8 cellular contexts compared by ENCODE assay signal in genomic region chr1:20717452-20718342, GRCh38. TPM values are rescaled to one million over a fixed set of nuclear protein-coding genes. Genes with fewer than 3 reads are reported as not detected.
DNase-seq lines count a peak whose midpoint lies in the region; ATAC-seq and TF ChIP-seq lines count a peak whose summit lies in the region.

KIF17 (minus strand) TSS chr1:20718007; CDS start chr1:20717706, 301 bp downstream.

- ATAC-seq in RWPE2 (ENCODE audit: low read depth): peak; percentile 70
- peak; percentile 90 for ATAC-seq in omental fat pad (ENCODE audit: low FRiP score)

- intact Hi-C loops in activated naive CD4-positive, alpha-beta T cell treated with anti-CD3 and anti-CD28 coated beads for 36 hours (cut with micrococcal nuclease): no loop called here

- H3K27me3 Mint-ChIP-seq in activated naive CD4-positive, alpha-beta T cell treated with anti-CD3 and anti-CD28 coated beads for 36 hours (ENCODE audit: low read depth): peaks cover 32% of the 10 kb centered on the region

- no peak for TF ChIP-seq CTCF in RWPE2 (IDR thresholded peaks at IDR 0.05; ENCODE audit: poor library complexity, severe bottlenecking)
- TF ChIP-seq CTCF in omental fat pad (IDR thresholded peaks at IDR 0.05): no peak

- no peaks in the 10 kb centered on the region for H3K36me3 Mint-ChIP-seq in activated naive CD4-positive, alpha-beta T cell treated with anti-CD3 and anti-CD28 coated beads for 36 hours (ENCODE audit: low read depth)

- H3K9me3 Mint-ChIP-seq in activated naive CD4-positive, alpha-beta T cell treated with anti-CD3 and anti-CD28 coated beads for 36 hours: no peaks in the 10 kb centered on the region

- H3K36me3 ChIP-seq in H7 (replicated peaks; ENCODE audit: control insufficient read depth, insufficient read depth, low read length): peaks cover 2% of the 10 kb centered on the region; the same call in 1 of the 2 replicates
- no peaks in the 10 kb centered on the region for H3K36me3 ChIP-seq in RWPE2 (ENCODE audit: low read depth)
- H3K36me3 ChIP-seq in urinary bladder (ENCODE audit: insufficient read depth): no peaks in the 10 kb centered on the region

- CTCF ChIA-PET in activated naive CD4-positive, alpha-beta T cell treated with anti-CD3 and anti-CD28 coated beads for 36 hours (lab: Charles Lee): interaction anchor here (0.8 kb wide), 1 partner anchor 477 kb away, joined by 3 read pairs; no protein-coding TSS in a partner anchor

- H3K4me3 ChIP-seq in H7 (ENCODE audit: insufficient read depth, low read depth, low read length): peak within 1 kb of the TSS; percentile 61
- peak within 1 kb of the TSS; percentile 33 for H3K4me3 ChIP-seq in RWPE2 (ENCODE audit: severe bottlenecking)
- H3K4me3 ChIP-seq in urinary bladder (ENCODE audit: low read depth, low read length): peak within 1 kb of the TSS; percentile 50

- H3K27ac ChIP-seq in RWPE2 (ENCODE audit: poor library complexity, severe bottlenecking) (no peak within 1 kb of the TSS), urinary bladder (ENCODE audit: low read depth) (no peak within 1 kb of the TSS)

- no peak within 1 kb of the TSS for H3K27ac Mint-ChIP-seq in activated naive CD4-positive, alpha-beta T cell treated with anti-CD3 and anti-CD28 coated beads for 36 hours

- H3K4me3 Mint-ChIP-seq in activated naive CD4-positive, alpha-beta T cell treated with anti-CD3 and anti-CD28 coated beads for 36 hours: peak within 1 kb of the TSS; percentile 54

- H3K4me1 ChIP-seq in RWPE2 (ENCODE audit: insufficient read depth, poor library complexity, severe bottlenecking): no peaks in the 10 kb centered on the region
- peaks cover 3% of the 10 kb centered on the region for H3K4me1 ChIP-seq in urinary bladder (ENCODE audit: insufficient read depth)

- peaks cover 6% of the 10 kb centered on the region for H3K4me1 Mint-ChIP-seq in activated naive CD4-positive, alpha-beta T cell treated with anti-CD3 and anti-CD28 coated beads for 36 hours (ENCODE audit: low read depth)

- 2% methylated on average over 112 of the region's 112 CpGs for WGBS in urinary bladder

- peak; percentile 76 for DNase-seq in Ammon's horn (ENCODE audit: low spot score)
- peak; percentile 95 for DNase-seq in H7
- DNase-seq in RWPE2 (ENCODE audit: low spot score): peak; percentile 65
- DNase-seq in activated naive CD4-positive, alpha-beta T cell treated with anti-CD3 and anti-CD28 coated beads for 36 hours: peak; percentile 66
- DNase-seq in germinal center (ENCODE audit: low spot score): peak; percentile 82
- peak; percentile 34 for DNase-seq in omental fat pad (ENCODE audit: low spot score)
- DNase-seq in NCI-H2029 (lab: John Stamatoyannopoulos, UW): no peak

- H3K27me3 ChIP-seq in H7 (ENCODE audit: control insufficient read depth, insufficient read depth, low read length): peaks cover 26% of the 10 kb centered on the region
- no peaks in the 10 kb centered on the region for H3K27me3 ChIP-seq in RWPE2 (ENCODE audit: insufficient read depth, poor library complexity, severe bottlenecking)

- no peaks in the 10 kb centered on the region for H3K9me3 ChIP-seq in RWPE2 (ENCODE audit: severe bottlenecking)

RNA-seq across cellular contexts. Expression of gene KIF17, which starts in this region (rescaled TPM):
- 3.5 and 10.1 TPM in 2 replicates for total RNA-seq in H7 (2014; rRNA removed; shearing (Covaris generic))
- total RNA-seq in activated naive CD4-positive, alpha-beta T cell treated with anti-CD3 and anti-CD28 coated beads for 36 hours: not detected
- total RNA-seq in omental fat pad (10 to 100 TPM in 1 of 4 donors, 1 to 10 TPM in 3; 2.6 to 14.8 (median 4.1) TPM), urinary bladder (2.0 TPM)
- 3.2 TPM for polyA plus RNA-seq in urinary bladder

Comparison
In these comparisons a context has a peak if more than half of its experiments do, and no peak if none do; other contexts are left out.
1. Peak in DNase-seq in activated naive CD4-positive, alpha-beta T cell treated with anti-CD3 and anti-CD28 coated beads for 36 hours; RNA of the gene not detected or under 1 TPM.